Comparison of ENCODE assay signal across 8 cellular contexts in genomic region chr1:89363196-89363595, GRCh38. TPM values are rescaled to one million over a fixed set of nuclear protein-coding genes. Genes with fewer than 3 reads are reported as not detected.
DNase-seq lines count a peak whose midpoint lies in the region; ATAC-seq lines count a peak whose summit lies in the region.

No MANE protein-coding gene starts in this region.

- ATAC-seq in GM18519 (IDR thresholded peaks at IDR 0.05; ENCODE audit: low FRiP score, unreplicated experiment) (peak; percentile 94), GM21576 (IDR thresholded peaks at IDR 0.05; ENCODE audit: unreplicated experiment) (peak; percentile 91)

- DNase-seq in HT1080 (ENCODE audit: low read depth) (peak; percentile 28), iris pigment epithelial cell (ENCODE audit: low read depth) (peak; percentile 49), NCI-H2196 (lab: John Stamatoyannopoulos, UW; ENCODE audit: unreplicated experiment) (no peak), germinal center (ENCODE audit: low spot score) (no peak), NCI-H774 (lab: John Stamatoyannopoulos, UW) (no peak), cerebellar cortex (ENCODE audit: low spot score) (no peak)

RNA-seq across cellular contexts. Expression of gene GBP6, which starts 0.7 kb away (rescaled TPM):
- not detected in 2 replicates for total RNA-seq in HT1080 (2014; rRNA removed; shearing (Covaris generic))
- polyA plus RNA-seq in HT1080 (2015; cell fraction: cytosol; rRNA removed), result 0.03 TPM in 1 of 2 replicates, not detected in the other
- polyA plus RNA-seq in HT1080 (2015; cell fraction: nucleus; rRNA removed), result 0.06 TPM in 1 of 2 replicates, not detected in the other

Comparison
In these comparisons a context has a peak if more than half of its experiments do, and no peak if none do; other contexts are left out.
1. DNase-seq: peak in HT1080 (single experiment) and iris pigment epithelial cell (single experiment); none in NCI-H2196 (single experiment), germinal center (single experiment), NCI-H774 (single experiment) and cerebellar cortex (single experiment).